ENCODE assay signal across 1 cellular context in genomic region chr10:101038486-101038885, GRCh38.
TF ChIP-seq lines count a peak whose summit lies in the region.

No MANE protein-coding gene starts in this region.

TF ChIP-seq in K562, 482 proteins besides CTCF, POLR2A, EP300 and RAD21:
- TF ChIP-seq ZBTB7A (IDR thresholded peaks at IDR 0.05; ENCODE audit: borderline replicate concordance, control insufficient read depth, low read depth, low read length), result peak; percentile 91
- TF ChIP-seq EGR1 (conservative IDR thresholded peaks at IDR 0.05), result no peak
